1 cellular context compared by ENCODE assay signal in genomic region chr20:57558614-57559285, GRCh38.
A peak's percentile ranks its signal among the peaks of the same experiment; 100 is the strongest.
TF ChIP-seq lines count a peak whose summit lies in the region.

No MANE protein-coding gene starts in this region.

TF ChIP-seq in HepG2, 621 proteins besides CTCF, POLR2A, EP300 and RAD21 (continued from another document):
- TF ChIP-seq ARID5B (CRISPR knock-in tag; IDR thresholded peaks at IDR 0.05) = peak; percentile 7; the same call in 1 of the 2 replicates
- TF ChIP-seq SIN3B (IDR thresholded peaks at IDR 0.05; ENCODE audit: low read length) = 0 out of 2 replicates have a peak, but pooled peaks have one; percentile 4
- TF ChIP-seq NONO (IDR thresholded peaks at IDR 0.05) = no peak
- peak; percentile 57; the same call in 1 of the 2 replicates for TF ChIP-seq NONO (CRISPR knock-in tag; conservative IDR thresholded peaks at IDR 0.05)
- no peak for TF ChIP-seq ZNF570 (CRISPR knock-in tag; IDR thresholded peaks at IDR 0.05; ENCODE audit: borderline replicate concordance)
- TF ChIP-seq CSRNP1 (CRISPR knock-in tag; IDR thresholded peaks at IDR 0.05) = 0 out of 2 replicates have a peak, but pooled peaks have one; percentile 46
- TF ChIP-seq ZFP90 (CRISPR knock-in tag; IDR thresholded peaks at IDR 0.05; ENCODE audit: borderline replicate concordance) = 0 out of 2 replicates have a peak, but pooled peaks have one; percentile 21
- TF ChIP-seq HDAC6 (IDR thresholded peaks at IDR 0.05; ENCODE audit: low read depth, low read length) = no peak
- peak; percentile 8; the same call in 1 of the 2 replicates for TF ChIP-seq PITX1 (CRISPR knock-in tag; IDR thresholded peaks at IDR 0.05)
- TF ChIP-seq KAT2B (IDR thresholded peaks at IDR 0.05; ENCODE audit: borderline replicate concordance, low read depth, low read length) = no peak
- 0 out of 2 replicates have a peak, but pooled peaks have one; percentile 67 for TF ChIP-seq NRL (CRISPR knock-in tag; IDR thresholded peaks at IDR 0.05; ENCODE audit: borderline replicate concordance)
- TF ChIP-seq MEIS2 (CRISPR knock-in tag; IDR thresholded peaks at IDR 0.05) = 0 out of 2 replicates have a peak, but pooled peaks have one; percentile 54
- TF ChIP-seq RARA (CRISPR knock-in tag; IDR thresholded peaks at IDR 0.05) = peak; percentile 75
- peak; percentile 55 for TF ChIP-seq POLR2AphosphoS5 (IDR thresholded peaks at IDR 0.05; ENCODE audit: low read depth, low read length)
- TF ChIP-seq PREB (CRISPR knock-in tag; IDR thresholded peaks at IDR 0.05) = no peak
- TF ChIP-seq ZNF598 (CRISPR knock-in tag; IDR thresholded peaks at IDR 0.05; ENCODE audit: borderline replicate concordance) = peak; percentile 94; the same call in 1 of the 2 replicates
- TF ChIP-seq ZNF496 (CRISPR knock-in tag; IDR thresholded peaks at IDR 0.05; ENCODE audit: insufficient replicate concordance) = no peak
- TF ChIP-seq ZNF687 (CRISPR knock-in tag; IDR thresholded peaks at IDR 0.05) = peak; percentile 66
- TF ChIP-seq MXI1 (IDR thresholded peaks at IDR 0.05; ENCODE audit: borderline replicate concordance, low read depth, low read length) = peak; percentile 2; the same call in 1 of the 3 replicates
- TF ChIP-seq ZNF317 (CRISPR knock-in tag; IDR thresholded peaks at IDR 0.05) = no peak
- TF ChIP-seq MTA1 (CRISPR knock-in tag; IDR thresholded peaks at IDR 0.05; ENCODE audit: borderline replicate concordance) = peak; percentile 67; the same call in 1 of the 2 replicates
- TF ChIP-seq ARID2 (CRISPR knock-in tag; IDR thresholded peaks at IDR 0.05; ENCODE audit: borderline replicate concordance) = 0 out of 2 replicates have a peak, but pooled peaks have one; percentile 55
- 0 out of 2 replicates have a peak, but pooled peaks have one; percentile 40 for TF ChIP-seq ARNTL (CRISPR knock-in tag; IDR thresholded peaks at IDR 0.05)
- no peak for TF ChIP-seq CHCHD3 (CRISPR knock-in tag; IDR thresholded peaks at IDR 0.05)
- no peak for TF ChIP-seq HNRNPK (IDR thresholded peaks at IDR 0.05; ENCODE audit: low read depth, low read length, poor library complexity, severe bottlenecking)
- TF ChIP-seq RBFOX2 (IDR thresholded peaks at IDR 0.05; ENCODE audit: low read depth, low read length) = no peak
- TF ChIP-seq HMG20A (CRISPR knock-in tag; IDR thresholded peaks at IDR 0.05; ENCODE audit: borderline replicate concordance) = peak; percentile 48; the same call in 1 of the 2 replicates
- TF ChIP-seq FOSL1 (CRISPR knock-in tag; IDR thresholded peaks at IDR 0.05; ENCODE audit: borderline replicate concordance) = peak; percentile 76; the same call in 1 of the 2 replicates
- TF ChIP-seq HNF4G (IDR thresholded peaks at IDR 0.05; ENCODE audit: borderline replicate concordance, low read depth, low read length) = peak; percentile 69
- 0 out of 2 replicates have a peak, but pooled peaks have one; percentile 46 for TF ChIP-seq HNF4G (CRISPR knock-in tag; IDR thresholded peaks at IDR 0.05; ENCODE audit: borderline replicate concordance, low read depth)
- peak; percentile 60; the same call in 1 of the 2 replicates for TF ChIP-seq XBP1 (CRISPR knock-in tag; IDR thresholded peaks at IDR 0.05)
- TF ChIP-seq HBP1 (CRISPR knock-in tag; IDR thresholded peaks at IDR 0.05; ENCODE audit: low read depth) = peak; percentile 87
- peak; percentile 91; the same call in 1 of the 2 replicates for TF ChIP-seq ZBTB7B (CRISPR knock-in tag; IDR thresholded peaks at IDR 0.05)
- no peak for TF ChIP-seq SMARCC2 (IDR thresholded peaks at IDR 0.05)
- TF ChIP-seq FOXO1 (CRISPR knock-in tag; IDR thresholded peaks at IDR 0.05) = no peak; the same call in 1 of the 2 replicates
- 0 out of 2 replicates have a peak, but pooled peaks have one; percentile 30 for TF ChIP-seq E2F2 (CRISPR knock-in tag; IDR thresholded peaks at IDR 0.05; ENCODE audit: borderline replicate concordance)
- no peak; the same call in 1 of the 2 replicates for TF ChIP-seq ZNF350 (CRISPR knock-in tag; IDR thresholded peaks at IDR 0.05; ENCODE audit: borderline replicate concordance, low read depth)
- no peak for TF ChIP-seq GABPA (IDR thresholded peaks at IDR 0.05; ENCODE audit: low read depth, low read length)
- TF ChIP-seq GABPA (CRISPR knock-in tag; IDR thresholded peaks at IDR 0.05; ENCODE audit: low read depth) = peak; percentile 37; the same call in 1 of the 2 replicates
- 0 out of 2 replicates have a peak, but pooled peaks have one; percentile 59 for TF ChIP-seq ZHX1 (CRISPR knock-in tag; IDR thresholded peaks at IDR 0.05; ENCODE audit: low read depth)
- TF ChIP-seq FOXK1 (CRISPR knock-in tag; IDR thresholded peaks at IDR 0.05; ENCODE audit: borderline replicate concordance, low read depth) = 0 out of 2 replicates have a peak, but pooled peaks have one; percentile 1
- no peak for TF ChIP-seq DBP (CRISPR knock-in tag; IDR thresholded peaks at IDR 0.05; ENCODE audit: not compliant biosample characterization)
